ENCODE assay signal across 11 cellular contexts in the genomic region with DNA sequence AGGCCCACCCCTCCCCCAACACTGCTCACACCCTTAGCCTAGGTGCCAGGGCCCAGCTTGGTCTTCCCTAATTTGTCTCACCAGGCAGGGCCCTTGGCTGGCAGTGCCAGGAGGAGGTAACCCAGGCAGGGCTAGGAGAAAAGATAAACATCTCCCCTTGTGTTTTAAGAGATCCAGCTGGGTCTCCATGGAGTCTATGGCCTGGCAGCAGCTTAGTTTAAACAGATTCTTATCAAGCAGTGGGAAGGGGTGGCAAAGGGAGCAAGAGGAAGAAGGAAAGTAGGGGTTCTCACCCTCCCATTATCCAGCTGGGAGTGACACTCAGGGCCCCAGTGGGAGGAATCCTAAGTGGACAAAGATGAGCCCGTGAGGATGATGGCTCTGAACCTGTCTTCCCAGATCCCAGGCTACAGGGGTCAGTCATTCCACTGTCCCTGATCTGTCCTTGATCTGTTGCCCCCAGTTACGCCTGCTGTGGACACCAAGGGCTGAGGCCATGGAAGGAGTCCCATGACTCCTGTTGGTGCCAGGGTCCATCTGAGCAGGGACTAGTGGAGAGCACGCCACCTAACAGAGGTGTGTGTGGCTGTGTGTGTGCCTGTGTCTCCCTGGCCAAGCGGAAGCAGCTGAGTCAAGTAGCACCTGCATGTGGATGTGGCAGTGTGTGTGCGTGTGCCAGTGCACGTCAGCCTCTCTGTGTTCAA. TPM values are rescaled to one million over a fixed set of nuclear protein-coding genes. Genes with fewer than 3 reads are reported as not detected.
DNase-seq lines count a peak whose midpoint lies in the region; ATAC-seq and TF ChIP-seq lines count a peak whose summit lies in the region.
"Had no signal": no experiment of that assay in that cellular context is flagged by ENCODE, and none has a peak within 500 bp of the region (broad histone marks: within the 10 kb centered on the region; RNA-seq: fewer than 3 reads in every experiment).

No MANE protein-coding gene starts in this region.

- peak overlapping the region; percentile 86 for H4K91ac ChIP-seq in trophoblast cell (ENCODE audit: low read depth, low read length)

- H3K9ac ChIP-seq in GM23248 = no peak overlapping the region
- no peak overlapping the region for H3K9ac ChIP-seq in trophoblast cell (ENCODE audit: low read length)

- peak overlapping the region; percentile 50 for H3K23ac ChIP-seq in trophoblast cell (ENCODE audit: low read length)

- peak overlapping the region; percentile 88 for H2BK12ac ChIP-seq in trophoblast cell (ENCODE audit: low read length)

- in situ Hi-C loops in GM23248 (cut with MboI) = no loop called here

- no peak overlapping the region for H3K4me3 ChIP-seq in GM23248
- H3K4me3 ChIP-seq in ascending aorta = no peak overlapping the region
- H3K4me3 ChIP-seq in trophoblast cell (ENCODE audit: low read depth, low read length) = no peak overlapping the region

- H2BK5ac ChIP-seq in trophoblast cell (ENCODE audit: low read depth, low read length, poor library complexity) = peak overlapping the region; percentile 78

- H3K4ac ChIP-seq in trophoblast cell (ENCODE audit: low read depth, low read length) = peak overlapping the region; percentile 37

- H3K18ac ChIP-seq in trophoblast cell (ENCODE audit: low read length) = peak overlapping the region; percentile 48

- ATAC-seq in GM18498 (IDR thresholded peaks at IDR 0.05; ENCODE audit: unreplicated experiment) = no peak
- ATAC-seq in HG03571 (IDR thresholded peaks at IDR 0.05; ENCODE audit: unreplicated experiment) = no peak
- no peak for ATAC-seq in HG02884 (IDR thresholded peaks at IDR 0.05; ENCODE audit: unreplicated experiment)
- ATAC-seq: natural killer cell treated with Interleukin-12 subunit alpha and Interleukin-12 subunit beta and Interleukin-15 and Interleukin-18, amount 100 ng/mL, for 72 hours had no signal

- intact Hi-C loops in ascending aorta (cut with DNase I) = no loop called here

- TF ChIP-seq CTCF in ascending aorta (IDR thresholded peaks at IDR 0.05) = no peak

- no peak overlapping the region for H3K4me2 ChIP-seq in GM23248 (ENCODE audit: unreplicated experiment)
- no peak overlapping the region for H3K4me2 ChIP-seq in trophoblast cell (ENCODE audit: low read length)

- H3K79me2 ChIP-seq in GM23248 (ENCODE audit: insufficient read depth) = no peaks in the 10 kb centered on the region
- H3K79me2 ChIP-seq in trophoblast cell (ENCODE audit: control insufficient read depth, insufficient read depth, low read length, poor library complexity) = peaks cover 4% of the 10 kb centered on the region

- 92 to 99% methylated on average over 6 of the region's 6 CpGs for WGBS in GM23248 (ENCODE audit: low coverage in 1 of 2, low lambda C conversion rate in 2 of 2, missing lambda C conversion rate in 2 of 2), 2 experiments
- WGBS in trophoblast cell (ENCODE audit: extremely low coverage, insufficient coverage, insufficient read length) = no CpG with 5 or more reads among the region's 6 CpGs

- H2AK5ac ChIP-seq in trophoblast cell (ENCODE audit: low read length) = peak overlapping the region; percentile 86

- H3K4me1 ChIP-seq in GM23248 (ENCODE audit: insufficient read depth) (peaks cover 17% of the 10 kb centered on the region), ascending aorta (peaks cover 10 to 13% of the 10 kb centered on the region in 2 donors), trophoblast cell (ENCODE audit: control insufficient read depth in 1 of 2, insufficient read depth in 2 of 2, low read length in 2 of 2) (peaks cover 24 to 34% of the 10 kb centered on the region in 2 experiments)

- DNase-seq in GM23248 (no peak), NCI-H2029 treated with DMSO at 0.1 percent for 48 hours (lab: John Stamatoyannopoulos, UW) (peak; percentile 68), ascending aorta (ENCODE audit: low spot score in 2 of 2) (no peak), trophoblast cell (peak in 1 of 2 donors; percentile 62)
- DNase-seq: cortex of kidney, T-helper 2 cell had no signal

- peaks cover 37% of the 10 kb centered on the region for H3K79me1 ChIP-seq in trophoblast cell (ENCODE audit: low read length)

- H3K9me3 ChIP-seq in GM23248 (ENCODE audit: low read depth) = no peaks in the 10 kb centered on the region
- no peaks in the 10 kb centered on the region for H3K9me3 ChIP-seq in ascending aorta
- H3K9me3 ChIP-seq in trophoblast cell (ENCODE audit: insufficient read depth, low read depth, low read length) = peaks cover 3% of the 10 kb centered on the region

- H2BK120ac ChIP-seq in trophoblast cell (ENCODE audit: insufficient read depth, low read length, poor library complexity) = peak overlapping the region; percentile 77

- no peaks in the 10 kb centered on the region for H3F3A ChIP-seq in GM23248 (ENCODE audit: insufficient read depth)

- H4K8ac ChIP-seq in trophoblast cell (ENCODE audit: low read depth, low read length) = peak overlapping the region; percentile 40

- H3K36me3 ChIP-seq in GM23248 (ENCODE audit: low read depth) (no peaks in the 10 kb centered on the region), ascending aorta (no peaks in the 10 kb centered on the region), trophoblast cell (ENCODE audit: control insufficient read depth in 1 of 2, insufficient read depth in 2 of 2, low read length in 2 of 2) (no peaks in the 10 kb centered on the region)

- H4K12ac ChIP-seq in trophoblast cell (ENCODE audit: low read depth, low read length) = no peak overlapping the region

- no peak overlapping the region for H3K27ac ChIP-seq in GM23248
- H3K27ac ChIP-seq in ascending aorta = peak overlapping the region; percentile 58 to 65
- peak overlapping the region; percentile 45 for H3K27ac ChIP-seq in trophoblast cell (ENCODE audit: low read depth, low read length)

- no peaks in the 10 kb centered on the region for H3K9me2 ChIP-seq in GM23248 (ENCODE audit: insufficient read depth)

- peak overlapping the region; percentile 68 for H3K14ac ChIP-seq in trophoblast cell (ENCODE audit: low read length)

- no peaks in the 10 kb centered on the region for H3K27me3 ChIP-seq in GM23248 (replicated peaks; ENCODE audit: insufficient read depth)
- H3K27me3 ChIP-seq in ascending aorta = no peaks in the 10 kb centered on the region
- no peaks in the 10 kb centered on the region for H3K27me3 ChIP-seq in trophoblast cell (ENCODE audit: insufficient read depth, low read length)

- peak overlapping the region; percentile 54 for H2AFZ ChIP-seq in GM23248
- peak overlapping the region; percentile 14 for H2AFZ ChIP-seq in trophoblast cell (ENCODE audit: insufficient read depth, low read length, poor library complexity)

- no peaks in the 10 kb centered on the region for H4K20me1 ChIP-seq in GM23248 (ENCODE audit: insufficient read depth)

RNA-seq across cellular contexts. Expression of gene MEIOC, which starts 47.4 kb away (rescaled TPM):
- not detected in 2 replicates for total RNA-seq in GM23248 (2014; rRNA removed; shearing (Covaris generic))
- 0.34 and 0.65 TPM in 2 replicates for polyA plus RNA-seq in GM23248 (2016; fragmentation: Nextera tagmentation; extraction: Ambion mirVana)
- not detected for total RNA-seq in ascending aorta
- polyA plus RNA-seq in trophoblast cell (2013) = 0.14 and 0.29 TPM in 2 replicates
- total RNA-seq: MCF 10A had no signal

RNA-seq across cellular contexts. Expression of gene FZD2, which starts 51.6 kb away (rescaled TPM):
- 13.4 and 21.4 TPM in 2 replicates for total RNA-seq in GM23248 (2014; rRNA removed; shearing (Covaris generic))
- polyA plus RNA-seq in GM23248 (2016; fragmentation: Nextera tagmentation; extraction: Ambion mirVana) = 6.3 and 7.1 TPM in 2 replicates
- total RNA-seq in ascending aorta = 32.7 TPM
- polyA plus RNA-seq in trophoblast cell (2013) = 24.1 and 24.3 TPM in 2 replicates
